17 cellular contexts compared by ENCODE assay signal in the genomic region with DNA sequence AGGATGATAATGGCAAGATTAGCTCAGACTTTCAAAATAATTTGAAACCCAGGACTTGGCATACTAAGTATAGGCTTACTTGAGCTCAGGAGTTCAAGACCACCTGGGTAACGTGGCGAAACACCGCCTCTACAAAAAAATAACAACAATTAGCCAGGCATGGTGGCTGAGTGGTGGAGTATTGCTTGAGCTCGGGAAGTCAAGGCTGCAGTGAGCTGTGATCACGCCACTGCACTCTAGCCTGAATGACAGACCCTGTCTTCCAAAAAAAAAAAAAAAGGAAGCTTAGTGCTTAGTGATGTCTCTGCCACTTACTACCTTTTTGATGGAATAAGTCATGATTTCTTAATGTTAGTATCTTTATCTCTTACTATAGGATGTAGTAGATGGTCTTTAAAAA. TPM values are rescaled to one million over a fixed set of nuclear protein-coding genes. Genes with fewer than 3 reads are reported as not detected.
A peak's percentile ranks its signal among the peaks of the same experiment; 100 is the strongest.
DNase-seq lines count a peak whose midpoint lies in the region; ATAC-seq, FAIRE-seq and TF ChIP-seq lines count a peak whose summit lies in the region.
"Had no signal": no experiment of that assay in that cellular context is flagged by ENCODE, and none has a peak within 500 bp of the region (broad histone marks: within the 10 kb centered on the region; RNA-seq: fewer than 3 reads in every experiment).

No MANE protein-coding gene starts in this region.

- H3K9me1 ChIP-seq in K562 (ENCODE audit: control insufficient read depth, insufficient read depth, low read length) = no peaks in the 10 kb centered on the region

- peak; percentile 14; the same call in 1 of the 3 replicates for ATAC-seq in K562
- ATAC-seq in naive B cell (ENCODE audit: low read depth in 2 of 2) = no peak
- ATAC-seq in GM19035 (IDR thresholded peaks at IDR 0.05; ENCODE audit: unreplicated experiment) = no peak
- ATAC-seq in HepG2 = no peak

- 50% methylated on average over 5 of the region's 5 CpGs for WGBS in K562 (ENCODE audit: insufficient coverage, low coverage, missing lambda C conversion rate)
- 95 to 98% methylated on average over 5 of the region's 5 CpGs for WGBS in esophagus squamous epithelium, 2 donors
- WGBS in HepG2 (ENCODE audit: low lambda C conversion rate) = 95% methylated on average over 5 of the region's 5 CpGs

- TF ChIP-seq RAD21 in K562 (CRISPR knock-in tag; conservative IDR thresholded peaks at IDR 0.05 in 1 of 2, IDR thresholded peaks at IDR 0.05 in 1 of 2) = no peak
- TF ChIP-seq RAD21 in HepG2 (CRISPR knock-in tag; IDR thresholded peaks at IDR 0.05) = no peak

- in situ Hi-C loops in K562 (cut with MboI) = no loop called here
- in situ Hi-C loops in HepG2 (cut with HindIII; ENCODE audit: extremely low pct_ligation_motif_present, low pct_unique_long_range_greater_than_20kb) = no loop called here

- H3K9me3 ChIP-seq in HUES48 (ENCODE audit: control insufficient read depth, insufficient read depth, low read length) (no peaks in the 10 kb centered on the region), K562 (replicated peaks; ENCODE audit: control insufficient read depth, insufficient read depth, low read depth, low read length) (no peaks in the 10 kb centered on the region), esophagus squamous epithelium (no peaks in the 10 kb centered on the region), HepG2 (ENCODE audit: low read length) (no peaks in the 10 kb centered on the region)
- H3K9me3 ChIP-seq: BE2C, Caco-2 had no signal

- H3K79me2 ChIP-seq in K562 (ENCODE audit: control insufficient read depth, insufficient read depth, low read length) = peaks cover 20% of the 10 kb centered on the region
- peaks cover 84% of the 10 kb centered on the region for H3K79me2 ChIP-seq in HepG2 (ENCODE audit: insufficient read depth, low read length)

- DNase-seq in K562 (ENCODE audit: extremely low read depth in 1 of 4, low spot score in 3 of 4) (no peak), naive B cell (no peak), esophagus squamous epithelium (lab: John Stamatoyannopoulos, UW) (no peak), HepG2 (ENCODE audit: low spot score) (no peak)
- DNase-seq: BE2C; C1 segment of cervical spinal cord; Caco-2; CD4-positive, alpha-beta T cell; H9 had no signal

- H3K4me3 ChIP-seq in HUES48 (ENCODE audit: low read depth, low read length) = no peak overlapping the region
- no peak overlapping the region for H3K4me3 ChIP-seq in K562
- no peak overlapping the region for H3K4me3 ChIP-seq in esophagus squamous epithelium
- no peak overlapping the region for H3K4me3 ChIP-seq in HepG2 (replicated peaks in 1 of 3; ENCODE audit: insufficient read depth in 1 of 3, low read depth in 2 of 3, low read length in 3 of 3)

- intact Hi-C loops in K562 (cut with micrococcal nuclease) = no loop called here
- intact Hi-C loops in esophagus squamous epithelium (cut with DNase I) = no loop called here
- intact Hi-C loops in HepG2 (cut with micrococcal nuclease; ENCODE audit: unreplicated experiment) = no loop called here

- H3K27me3 ChIP-seq in HUES48 (ENCODE audit: control insufficient read depth, insufficient read depth, low read length) (no peaks in the 10 kb centered on the region), K562 (ENCODE audit: control insufficient read depth in 2 of 2, insufficient read depth in 2 of 2, low read length in 2 of 2) (no peaks in the 10 kb centered on the region), esophagus squamous epithelium (no peaks in the 10 kb centered on the region), HepG2 (ENCODE audit: control insufficient read depth in 1 of 2, insufficient read depth in 2 of 2, low read length in 2 of 2) (no peaks in the 10 kb centered on the region)
- H3K27me3 ChIP-seq: BE2C had no signal

- no peak for TF ChIP-seq CTCF in K562 (IDR thresholded peaks at IDR 0.05 in 2 of 3, conservative IDR thresholded peaks at IDR 0.05 in 1 of 3; ENCODE audit: insufficient read depth in 2 of 3, low read depth in 1 of 3, low read length in 3 of 3)
- TF ChIP-seq CTCF in esophagus squamous epithelium (IDR thresholded peaks at IDR 0.05) = no peak
- no peak for TF ChIP-seq CTCF in HepG2 (CRISPR knock-in tag; IDR thresholded peaks at IDR 0.05)

- BruUV-seq in K562 (replicated peaks; lab: Mats Ljungman, UMichigan) = no TSS peak
- no TSS peak for BruUV-seq in HepG2 (replicated peaks; lab: Mats Ljungman, UMichigan)

- H3K9ac ChIP-seq in HUES48 (ENCODE audit: low read depth, low read length) = no peak overlapping the region
- no peak overlapping the region for H3K9ac ChIP-seq in K562 (ENCODE audit: insufficient read depth in 1 of 2, low read depth in 2 of 2, low read length in 2 of 2)
- no peak overlapping the region for H3K9ac ChIP-seq in HepG2 (ENCODE audit: insufficient read depth, low read depth, low read length)

- TF ChIP-seq POLR2A in K562 (conservative IDR thresholded peaks at IDR 0.05) (no peak), esophagus squamous epithelium (IDR thresholded peaks at IDR 0.05) (no peak), HepG2 (IDR thresholded peaks at IDR 0.05; ENCODE audit: insufficient read depth in 1 of 2, low read depth in 2 of 2, low read length in 2 of 2) (no peak)

- peak overlapping the region in 3 of 8 donors; percentile 6 to 36 (median 31) for H3K4me3 Mint-ChIP-seq in naive B cell
- H3K4me3 Mint-ChIP-seq: CD4-positive, alpha-beta T cell; H9 had no signal

- H3K4me1 ChIP-seq in HUES48 (ENCODE audit: control insufficient read depth, insufficient read depth, low read length) = no peaks in the 10 kb centered on the region
- peaks cover 0 to 18% of the 10 kb centered on the region in 2 experiments; a peak in 2 of 5 replicates for H3K4me1 ChIP-seq in K562 (replicated peaks in 1 of 2; ENCODE audit: control insufficient read depth in 2 of 2, insufficient read depth in 2 of 2, low read length in 2 of 2)
- peaks cover 0 to 21% (median 0%) of the 10 kb centered on the region in 3 donors for H3K4me1 ChIP-seq in esophagus squamous epithelium
- H3K4me1 ChIP-seq in HepG2 (ENCODE audit: insufficient read depth, low read length) = peaks cover 8% of the 10 kb centered on the region
- H3K4me1 ChIP-seq: BE2C, Caco-2 had no signal

- POLR2A ChIA-PET in K562 (lab: Yijun Ruan, JAX) = interaction anchor here (0.6 kb wide), 1 partner anchor 8 kb away, joined by 4 read pairs; no protein-coding TSS in a partner anchor
- POLR2A ChIA-PET in HepG2 (lab: Yijun Ruan, JAX) = interaction anchor here (1.1 kb wide), 1 partner anchor 26 kb away, joined by 5 read pairs; the partner anchor contains the start of gene RABGEF1

- H3K27me3 Mint-ChIP-seq in naive B cell = no peaks in the 10 kb centered on the region
- H3K27me3 Mint-ChIP-seq: CD4-positive, alpha-beta T cell had no signal

- peaks cover 65 to 87% (median 81%) of the 10 kb centered on the region in 3 donors for H3K4me1 Mint-ChIP-seq in naive B cell

- FAIRE-seq in K562 (lab: Jason Lieb, UNC) (no peak), HepG2 (lab: Jason Lieb, UNC) (no peak)
- FAIRE-seq: D721Med, G401.6, GM12892, GM18507, H1, HTR-8/SVneo had no signal

- H2AFZ ChIP-seq in K562 (ENCODE audit: low read depth, low read length) (no peak overlapping the region), HepG2 (ENCODE audit: low read length) (no peak overlapping the region)

- H3K36me3 ChIP-seq in HUES48 (ENCODE audit: control insufficient read depth, insufficient read depth, low read length) = no peaks in the 10 kb centered on the region
- peaks cover 3% of the 10 kb centered on the region; the same call in 1 of the 3 replicates for H3K36me3 ChIP-seq in K562 (ENCODE audit: control insufficient read depth, insufficient read depth, low read length)
- peaks cover 0 to 23% (median 0%) of the 10 kb centered on the region in 3 donors for H3K36me3 ChIP-seq in esophagus squamous epithelium
- peaks cover 0 to 5% of the 10 kb centered on the region in 2 experiments; a peak in 1 of 5 replicates for H3K36me3 ChIP-seq in HepG2 (replicated peaks in 1 of 2; ENCODE audit: control insufficient read depth in 1 of 2, insufficient read depth in 2 of 2, low read length in 2 of 2)
- H3K36me3 ChIP-seq: BE2C had no signal

- H4K20me1 ChIP-seq in K562 (replicated peaks; ENCODE audit: control insufficient read depth, insufficient read depth, low read length) (peaks cover 3% of the 10 kb centered on the region; the same call in 1 of the 2 replicates), HepG2 (ENCODE audit: insufficient read depth, low read length) (peaks cover 13% of the 10 kb centered on the region; the same call in 1 of the 2 replicates)

- H3K4me2 ChIP-seq in K562 (ENCODE audit: insufficient read depth, low read length) (no peak overlapping the region), HepG2 (ENCODE audit: low read depth, low read length) (no peak overlapping the region)

- TF ChIP-seq EP300 in K562 (IDR thresholded peaks at IDR 0.05; ENCODE audit: low read length) (no peak), HepG2 (IDR thresholded peaks at IDR 0.05; ENCODE audit: low read depth in 2 of 2, low read length in 2 of 2) (no peak), HepG2 (CRISPR knock-in tag; IDR thresholded peaks at IDR 0.05; ENCODE audit: borderline replicate concordance) (no peak)

- peak overlapping the region; percentile 5 for H3K27ac ChIP-seq in HUES48 (ENCODE audit: low read depth, low read length)
- no peak overlapping the region for H3K27ac ChIP-seq in K562 (ENCODE audit: extremely low read depth, low read depth, low read length)
- H3K27ac ChIP-seq in esophagus squamous epithelium = no peak overlapping the region
- no peak overlapping the region for H3K27ac ChIP-seq in HepG2 (ENCODE audit: extremely low read length, insufficient read depth, low read length)

- peak overlapping the region; percentile 16 to 89 (median 62) for H3K27ac Mint-ChIP-seq in naive B cell
- H3K27ac Mint-ChIP-seq: CD4-positive, alpha-beta T cell; H9 had no signal

- peaks cover 0 to 8% of the 10 kb centered on the region in 2 donors for H3K36me3 Mint-ChIP-seq in naive B cell

- H3K9me3 Mint-ChIP-seq in naive B cell = peaks cover 0 to 10% (median 5%) of the 10 kb centered on the region in 7 donors

- CTCF ChIA-PET in K562 (lab: Yijun Ruan, JAX; ENCODE audit: low intra/inter-chr PET ratio) (no interaction called here), HepG2 (lab: Yijun Ruan, JAX; ENCODE audit: low intra/inter-chr PET ratio, low total read pairs) (no interaction called here)

RNA-seq across cellular contexts. Expression of gene RABGEF1, which starts 25.5 kb away (rescaled TPM):
- 18.1 and 28.8 TPM in 2 replicates for total RNA-seq in K562 (2011; cell fraction: chromatin; rRNA removed; ENCODE audit: low replicate concordance)
- 14.2 and 14.7 TPM in 2 replicates for total RNA-seq in K562 (2011; cell fraction: nucleolus; rRNA removed)
- 16.9 TPM in 2 replicates for total RNA-seq in K562 (2011; cell fraction: nucleoplasm; rRNA removed)
- total RNA-seq in K562 (2014; rRNA removed) (13.1 and 18.6 TPM in 2 replicates), K562 (2014; rRNA removed; fragmentation: Illumina TruSeq; extraction: Trizol) (20.5 and 24.0 TPM in 2 replicates), K562 (2015; rRNA removed; fragmentation: Illumina TruSeq; extraction: Trizol) (21.4 and 22.8 TPM in 2 replicates), K562 (2021) (18.2 and 20.7 TPM in 2 replicates), esophagus squamous epithelium (10 to 100 TPM; 27.8 to 48.9 (median 33.5) TPM), HepG2 (2016; rRNA removed; fragmentation: Illumina TruSeq; extraction: Trizol) (22.7 and 27.5 TPM in 2 replicates)
- polyA plus RNA-seq in K562 (2011; rRNA removed) (21.1 and 27.4 TPM in 2 replicates), K562 (2014; fragmentation: Illumina TruSeq; extraction: Trizol) (23.7 and 29.3 TPM in 2 replicates), K562 (2014; fragmentation: Nextera tagmentation; extraction: Ambion mirVana) (10 to 100 TPM in 1 of 2 experiments, 1 to 10 TPM in 1; 7.0 to 11.5 TPM), K562 (2014; rRNA removed) (15.1 and 16.3 TPM in 2 replicates), naive B cell (ENCODE audit: low read depth in 6 of 6) (10 to 100 TPM; 44.8 to 67.3 (median 55.9) TPM), HepG2 (2011; rRNA removed) (30.3 and 35.3 TPM in 2 replicates)
- 17.3 and 26.0 TPM in 2 replicates for polyA plus RNA-seq in K562 (2011; cell fraction: cytosol; rRNA removed)
- polyA plus RNA-seq in K562 (2011; cell fraction: nucleus; rRNA removed) = 18.6 and 24.6 TPM in 2 replicates
- 16.3 and 17.0 TPM in 2 replicates for polyA plus RNA-seq in K562 (2012)
- polyA minus RNA-seq in K562 (2011; rRNA and poly(A)+ RNA removed) = 27.8 and 44.4 TPM in 2 replicates
- 9.0 and 18.9 TPM in 2 replicates for polyA minus RNA-seq in K562 (2011; cell fraction: cytosol; rRNA and poly(A)+ RNA removed)
- polyA minus RNA-seq in K562 (2011; cell fraction: nucleus; rRNA and poly(A)+ RNA removed) = 9.8 and 10.8 TPM in 2 replicates
- total RNA-seq in HepG2 (2016; cell fraction: cytosol; rRNA removed; fragmentation: Illumina TruSeq; extraction: Trizol; ENCODE audit: low read depth) = 19.8 and 21.2 TPM in 2 replicates
- 21.5 and 25.3 TPM in 2 replicates for total RNA-seq in HepG2 (2016; cell fraction: insoluble cytoplasmic fraction; rRNA removed; fragmentation: Illumina TruSeq; extraction: Trizol)
- total RNA-seq in HepG2 (2016; cell fraction: membrane; rRNA removed; fragmentation: Illumina TruSeq; extraction: Trizol) = 14.1 and 14.9 TPM in 2 replicates
- 16.2 and 18.3 TPM in 2 replicates for total RNA-seq in HepG2 (2016; cell fraction: nucleus; rRNA removed; fragmentation: Illumina TruSeq; extraction: Trizol)
- 18.9 and 20.5 TPM in 2 replicates for polyA plus RNA-seq in HepG2 (2011; cell fraction: cytosol; rRNA removed)
- 24.9 and 25.4 TPM in 2 replicates for polyA plus RNA-seq in HepG2 (2011; cell fraction: nucleus; rRNA removed)
- polyA plus RNA-seq in HepG2 (2012) = 19.6 and 25.6 TPM in 2 replicates
- polyA plus RNA-seq in HepG2 (2016; cell fraction: cytosol; fragmentation: Illumina TruSeq; extraction: Trizol; ENCODE audit: low read depth) = 1.3 and 2.0 TPM in 2 replicates
- 22.9 and 25.3 TPM in 2 replicates for polyA plus RNA-seq in HepG2 (2016; cell fraction: insoluble cytoplasmic fraction; fragmentation: Illumina TruSeq; extraction: Trizol; ENCODE audit: low read depth)
- 3.9 and 4.5 TPM in 2 replicates for polyA plus RNA-seq in HepG2 (2016; cell fraction: membrane; fragmentation: Illumina TruSeq; extraction: Trizol; ENCODE audit: low read depth)
- 26.8 and 27.2 TPM in 2 replicates for polyA plus RNA-seq in HepG2 (2016; cell fraction: nucleus; fragmentation: Illumina TruSeq; extraction: Trizol; ENCODE audit: insufficient read depth, low read depth)
- polyA minus RNA-seq in HepG2 (2011; rRNA and poly(A)+ RNA removed; ENCODE audit: low replicate concordance) = 43.3 and 66.9 TPM in 2 replicates
- 15.5 and 21.7 TPM in 2 replicates for polyA minus RNA-seq in HepG2 (2011; cell fraction: cytosol; rRNA and poly(A)+ RNA removed)
- polyA minus RNA-seq in HepG2 (2011; cell fraction: nucleus; rRNA and poly(A)+ RNA removed) = 19.7 and 26.4 TPM in 2 replicates
